Comparison of ENCODE assay signal across 8 cellular contexts in genomic region chr3:137105277-137105977, GRCh38.
DNase-seq lines count a peak whose midpoint lies in the region; ATAC-seq, FAIRE-seq and TF ChIP-seq lines count a peak whose summit lies in the region.

No MANE protein-coding gene starts in this region.

- H3K9ac ChIP-seq in K562 (ENCODE audit: insufficient read depth in 1 of 2, low read depth in 2 of 2, low read length in 2 of 2) (no peak overlapping the region), iPS-15b (ENCODE audit: low read depth, low read length) (no peak overlapping the region)

- POLR2A ChIA-PET in A549 (lab: Yijun Ruan, JAX) (interaction anchor here (0.6 kb wide), 1 partner anchor 378 kb away, joined by 4 read pairs; no protein-coding TSS in a partner anchor), K562 (lab: Yijun Ruan, JAX) (interaction anchor here (0.7 kb wide), 1 partner anchor 152 kb away, joined by 3 read pairs; no protein-coding TSS in a partner anchor)

- H3K4me1 ChIP-seq in A549 (no peaks in the 10 kb centered on the region), K562 (replicated peaks in 1 of 2; ENCODE audit: control insufficient read depth in 2 of 2, insufficient read depth in 2 of 2, low read length in 2 of 2) (no peaks in the 10 kb centered on the region), iPS-15b (ENCODE audit: control insufficient read depth, insufficient read depth, low read length) (peaks cover 30% of the 10 kb centered on the region), spleen (peaks cover 0 to 6% (median 0%) of the 10 kb centered on the region in 6 donors)

- ATAC-seq in A549: peak; percentile 72 to 88; a peak in 4 of 6 replicates
- ATAC-seq in K562: peak; percentile 84
- no peak for ATAC-seq in HG03196 (IDR thresholded peaks at IDR 0.05; ENCODE audit: unreplicated experiment)

- TF ChIP-seq CTCF in A549 (IDR thresholded peaks at IDR 0.05) (peak; percentile 70), GM06990 (IDR thresholded peaks at IDR 0.05; ENCODE audit: insufficient read depth, low read length, poor library complexity, severe bottlenecking) (peak; percentile 49), K562 (IDR thresholded peaks at IDR 0.05 in 2 of 3, conservative IDR thresholded peaks at IDR 0.05 in 1 of 3; ENCODE audit: insufficient read depth in 2 of 3, low read depth in 1 of 3, low read length in 3 of 3) (peak; percentile 42 to 65 (median 53); a peak in 4 of 6 replicates), spleen (IDR thresholded peaks at IDR 0.05 in 8 of 11, conservative IDR thresholded peaks at IDR 0.05 in 3 of 11) (peak in 10 of 11 experiments; percentile 26 to 68 (median 54))

- in situ Hi-C loops in K562 (cut with MboI): loop anchor here (25.0 kb wide), 1 partner anchor 857 kb away; no protein-coding TSS in a partner anchor

- WGBS in A549 (ENCODE audit: missing lambda C conversion rate): 1% methylated on average over 10 of the region's 10 CpGs
- under 1% methylated on average over 10 of the region's 10 CpGs for WGBS in K562 (ENCODE audit: insufficient coverage, low coverage, missing lambda C conversion rate)
- WGBS in spleen, 5 donors: 7 to 12% (median 10%) methylated on average over 10 of the region's 10 CpGs

- H3K27ac ChIP-seq in A549 (no peak overlapping the region), K562 (ENCODE audit: extremely low read depth, low read depth, low read length) (no peak overlapping the region), spleen (no peak overlapping the region)

- no peak overlapping the region for H3K4me3 ChIP-seq in A549
- no peak overlapping the region for H3K4me3 ChIP-seq in GM06990 (replicated peaks; ENCODE audit: low read depth, low read length)
- no peak overlapping the region for H3K4me3 ChIP-seq in K562
- H3K4me3 ChIP-seq in iPS-15b (ENCODE audit: low read depth, low read length): peak overlapping the region; percentile 45
- H3K4me3 ChIP-seq in spleen: no peak overlapping the region

- TF ChIP-seq RAD21 in A549 (conservative IDR thresholded peaks at IDR 0.05 in 1 of 2, IDR thresholded peaks at IDR 0.05 in 1 of 2) (peak; percentile 67 to 72), K562 (CRISPR knock-in tag; conservative IDR thresholded peaks at IDR 0.05 in 1 of 2, IDR thresholded peaks at IDR 0.05 in 1 of 2) (peak; percentile 42 to 66)

- TF ChIP-seq POLR2A in A549 (IDR thresholded peaks at IDR 0.05; ENCODE audit: low read length): no peak
- TF ChIP-seq POLR2A in K562 (conservative IDR thresholded peaks at IDR 0.05): no peak
- TF ChIP-seq POLR2A in spleen (IDR thresholded peaks at IDR 0.05): no peak

- DNase-seq in A549 (ENCODE audit: low read depth in 1 of 2, low spot score in 1 of 2) (peak; percentile 29 to 43), GM06990 (ENCODE audit: extremely low read depth, insufficient read length) (peak; percentile 16), HS-5 (ENCODE audit: low read depth) (peak; percentile 40), NCI-H526 treated with DMSO at 0.1 percent for 48 hours (lab: John Stamatoyannopoulos, UW) (peak; percentile 64), K562 (ENCODE audit: extremely low read depth in 1 of 4, low spot score in 3 of 4) (peak; percentile 17 to 57 (median 20)), spleen (no peak)

- H3K36me3 ChIP-seq in GM06990 (ENCODE audit: control insufficient read depth, insufficient read depth, low read length) (no peaks in the 10 kb centered on the region), K562 (ENCODE audit: control insufficient read depth, insufficient read depth, low read length) (no peaks in the 10 kb centered on the region), iPS-15b (ENCODE audit: control insufficient read depth, insufficient read depth, low read length) (no peaks in the 10 kb centered on the region), spleen (no peaks in the 10 kb centered on the region)

- H3K4me2 ChIP-seq in A549 (no peak overlapping the region), K562 (ENCODE audit: insufficient read depth, low read length) (no peak overlapping the region)

- TF ChIP-seq EP300 in A549 (IDR thresholded peaks at IDR 0.05) (no peak), K562 (IDR thresholded peaks at IDR 0.05; ENCODE audit: low read length) (no peak)

- BruUV-seq in K562 (replicated peaks; lab: Mats Ljungman, UMichigan): no TSS peak

- FAIRE-seq in A549 (lab: Jason Lieb, UNC) (no peak), K562 (lab: Jason Lieb, UNC) (peak; percentile 89)

- no peak overlapping the region for H2AFZ ChIP-seq in K562 (ENCODE audit: low read depth, low read length)

- intact Hi-C loops in K562 (cut with micrococcal nuclease) (loop anchor here (1.0 to 5.0 kb wide), 2 partner anchors 842 to 868 kb away; no protein-coding TSS in a partner anchor), spleen (cut with DNase I; ENCODE audit: low total_unique reads) (loop anchor here (10.0 kb wide), 2 partner anchors 839 to 869 kb away; no protein-coding TSS in a partner anchor)

- H3K9me3 ChIP-seq in A549 (no peaks in the 10 kb centered on the region), K562 (replicated peaks; ENCODE audit: control insufficient read depth, insufficient read depth, low read depth, low read length) (no peaks in the 10 kb centered on the region), iPS-15b (ENCODE audit: control insufficient read depth, insufficient read depth, low read length) (no peaks in the 10 kb centered on the region), spleen (peaks cover 0 to 4% (median under 1%) of the 10 kb centered on the region in 8 donors)

- H3K79me2 ChIP-seq in K562 (ENCODE audit: control insufficient read depth, insufficient read depth, low read length): no peaks in the 10 kb centered on the region

- H4K20me1 ChIP-seq in K562 (replicated peaks; ENCODE audit: control insufficient read depth, insufficient read depth, low read length): no peaks in the 10 kb centered on the region

- CTCF ChIA-PET in A549 (lab: Yijun Ruan, JAX) (interaction anchor here (0.6 to 2.9 kb wide), 15 partner anchors 9 to 948 kb away, joined by 3 to 19 read pairs (median 4); no protein-coding TSS in a partner anchor), K562 (lab: Yijun Ruan, JAX; ENCODE audit: low intra/inter-chr PET ratio) (interaction anchor here (0.6 kb wide), 1 partner anchor 685 kb away, joined by 3 read pairs; no protein-coding TSS in a partner anchor)

- no peaks in the 10 kb centered on the region for H3K27me3 ChIP-seq in GM06990 (replicated peaks; ENCODE audit: control insufficient read depth, insufficient read depth, low read length)
- no peaks in the 10 kb centered on the region for H3K27me3 ChIP-seq in K562 (ENCODE audit: control insufficient read depth in 2 of 2, insufficient read depth in 2 of 2, low read length in 2 of 2)
- H3K27me3 ChIP-seq in iPS-15b (ENCODE audit: control insufficient read depth, insufficient read depth, low read length): no peaks in the 10 kb centered on the region
- peaks cover 0 to 37% (median 12%) of the 10 kb centered on the region in 7 donors for H3K27me3 ChIP-seq in spleen (replicated peaks in 1 of 7)

- H3K9me1 ChIP-seq in K562 (ENCODE audit: control insufficient read depth, insufficient read depth, low read length): no peaks in the 10 kb centered on the region

TF ChIP-seq in A549, 52 proteins besides CTCF, POLR2A, EP300 and RAD21 (continues in another document):
- TF ChIP-seq, protein P1, sequence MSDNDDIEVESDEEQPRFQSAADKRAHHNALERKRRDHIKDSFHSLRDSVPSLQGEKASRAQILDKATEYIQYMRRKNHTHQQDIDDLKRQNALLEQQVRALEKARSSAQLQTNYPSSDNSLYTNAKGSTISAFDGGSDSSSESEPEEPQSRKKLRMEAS (IDR thresholded peaks at IDR 0.05): no peak
- TF ChIP-seq PBX3 (IDR thresholded peaks at IDR 0.05) (no peak), SMC3 (IDR thresholded peaks at IDR 0.05) (peak; percentile 56), JUNB (IDR thresholded peaks at IDR 0.05) (no peak), ESRRA (IDR thresholded peaks at IDR 0.05; ENCODE audit: borderline replicate concordance, low read length) (no peak)

TF ChIP-seq in K562, 482 proteins besides CTCF, POLR2A, EP300 and RAD21:
- TF ChIP-seq DEAF1 (CRISPR knock-in tag; IDR thresholded peaks at IDR 0.05) (0 out of 2 replicates have a peak, but pooled peaks have one; percentile 24), SMC3 (conservative IDR thresholded peaks at IDR 0.05; ENCODE audit: insufficient read depth, low read depth, low read length) (peak; percentile 38; the same call in 1 of the 2 replicates), RUNX1 (IDR thresholded peaks at IDR 0.05; ENCODE audit: low read depth) (no peak)

Comparison
In these comparisons a context has a peak if more than half of its experiments do, and no peak if none do; other contexts are left out.
1. Of the 35 proteins assayed by ChIP-seq in both K562 and A549: peak only in K562: none; only in A549: none; in both: CTCF, RAD21 and SMC3; in neither: 32.